ENCODE assay signal across 8 cellular contexts in the genomic region with DNA sequence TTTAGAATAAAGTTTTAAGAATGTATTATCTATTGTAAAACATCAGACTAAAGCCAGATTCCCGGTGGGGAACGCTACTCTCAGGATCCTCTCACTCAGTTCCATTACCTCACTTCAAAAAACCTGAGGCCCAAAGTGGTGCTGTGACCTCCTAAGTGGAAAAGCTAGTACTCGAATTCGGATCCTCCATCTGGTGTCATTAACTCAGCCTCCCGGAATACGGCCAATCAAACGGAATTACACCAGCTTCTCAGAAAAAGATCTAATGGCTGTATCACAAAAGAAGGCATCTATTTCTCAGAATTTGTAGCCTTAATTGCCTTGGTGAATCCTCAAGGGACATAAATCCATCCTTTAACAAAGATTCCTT. TPM values are rescaled to one million over a fixed set of nuclear protein-coding genes. Genes with fewer than 3 reads are reported as not detected.
DNase-seq lines count a peak whose midpoint lies in the region; ATAC-seq, FAIRE-seq and TF ChIP-seq lines count a peak whose summit lies in the region.

No MANE protein-coding gene starts in this region.

- H3K36me3 ChIP-seq in esophagus squamous epithelium (no peaks in the 10 kb centered on the region), trophoblast cell (ENCODE audit: control insufficient read depth in 1 of 2, insufficient read depth in 2 of 2, low read length in 2 of 2) (no peaks in the 10 kb centered on the region)

- intact Hi-C loops in activated naive CD4-positive, alpha-beta T cell treated with anti-CD3 and anti-CD28 coated beads for 36 hours (cut with micrococcal nuclease) = loop anchor here (5.0 to 10.0 kb wide), 3 partner anchors 307 to 766 kb away; partner anchors contain the start of gene TMEM108
- intact Hi-C loops in esophagus squamous epithelium (cut with DNase I) = no loop called here

- H2BK120ac ChIP-seq in trophoblast cell (ENCODE audit: insufficient read depth, low read length, poor library complexity) = no peak overlapping the region

- no peak for TF ChIP-seq CTCF in esophagus squamous epithelium (IDR thresholded peaks at IDR 0.05)

- 5 to 8% methylated on average over 7 of the region's 7 CpGs for WGBS in esophagus squamous epithelium, 2 donors
- WGBS in trophoblast cell (ENCODE audit: extremely low coverage, insufficient coverage, insufficient read length) = no CpG with 5 or more reads among the region's 7 CpGs

- H3K18ac ChIP-seq in trophoblast cell (ENCODE audit: low read length) = no peak overlapping the region

- TF ChIP-seq POLR2A in esophagus squamous epithelium (IDR thresholded peaks at IDR 0.05) (no peak), GM12892 (IDR thresholded peaks at IDR 0.05; ENCODE audit: low read depth, low read length) (no peak)

- H3K79me1 ChIP-seq in trophoblast cell (ENCODE audit: low read length) = peaks cover 8% of the 10 kb centered on the region

- H4K8ac ChIP-seq in trophoblast cell (ENCODE audit: low read depth, low read length) = no peak overlapping the region

- H3K9me3 Mint-ChIP-seq in activated naive CD4-positive, alpha-beta T cell treated with anti-CD3 and anti-CD28 coated beads for 36 hours = no peaks in the 10 kb centered on the region

- no peaks in the 10 kb centered on the region for H3K27me3 Mint-ChIP-seq in activated naive CD4-positive, alpha-beta T cell treated with anti-CD3 and anti-CD28 coated beads for 36 hours (ENCODE audit: low read depth)

- H3K4me3 ChIP-seq in esophagus squamous epithelium = peak overlapping the region; percentile 71 to 92 (median 84)
- H3K4me3 ChIP-seq in trophoblast cell (ENCODE audit: low read depth, low read length) = no peak overlapping the region

- no peak overlapping the region for H2BK12ac ChIP-seq in trophoblast cell (ENCODE audit: low read length)

- no peak overlapping the region for H3K14ac ChIP-seq in trophoblast cell (ENCODE audit: low read length)

- H4K91ac ChIP-seq in trophoblast cell (ENCODE audit: low read depth, low read length) = no peak overlapping the region

- peak overlapping the region; percentile 100 for H3K4me2 ChIP-seq in trophoblast cell (ENCODE audit: low read length)

- H2BK5ac ChIP-seq in trophoblast cell (ENCODE audit: low read depth, low read length, poor library complexity) = no peak overlapping the region

- FAIRE-seq in GM12892 (lab: Jason Lieb, UNC) = no peak

- peak overlapping the region; percentile 94 for H3K27ac Mint-ChIP-seq in activated naive CD4-positive, alpha-beta T cell treated with anti-CD3 and anti-CD28 coated beads for 36 hours

- DNase-seq in activated naive CD4-positive, alpha-beta T cell treated with anti-CD3 and anti-CD28 coated beads for 36 hours = no peak
- no peak for DNase-seq in activated naive CD4-positive, alpha-beta T cell (lab: John Stamatoyannopoulos, UW)
- DNase-seq in RKO (ENCODE audit: low spot score) (peak; percentile 58), esophagus squamous epithelium (lab: John Stamatoyannopoulos, UW) (no peak), trophoblast cell (no peak), GM12892 (ENCODE audit: insufficient read length) (no peak)

- peaks cover 5% of the 10 kb centered on the region for H3K79me2 ChIP-seq in trophoblast cell (ENCODE audit: control insufficient read depth, insufficient read depth, low read length, poor library complexity)

- H3K27ac ChIP-seq in esophagus squamous epithelium (peak overlapping the region; percentile 87 to 97 (median 93)), trophoblast cell (ENCODE audit: low read depth, low read length) (no peak overlapping the region)

- H3K36me3 Mint-ChIP-seq in activated naive CD4-positive, alpha-beta T cell treated with anti-CD3 and anti-CD28 coated beads for 36 hours (ENCODE audit: low read depth) = peaks cover 6% of the 10 kb centered on the region

- no peak overlapping the region for H2AFZ ChIP-seq in trophoblast cell (ENCODE audit: insufficient read depth, low read length, poor library complexity)

- no peak overlapping the region for H4K12ac ChIP-seq in trophoblast cell (ENCODE audit: low read depth, low read length)

- H2AK5ac ChIP-seq in trophoblast cell (ENCODE audit: low read length) = no peak overlapping the region

- H3K9me3 ChIP-seq in esophagus squamous epithelium (no peaks in the 10 kb centered on the region), trophoblast cell (ENCODE audit: insufficient read depth, low read depth, low read length) (no peaks in the 10 kb centered on the region)

- no peak overlapping the region for H3K4ac ChIP-seq in trophoblast cell (ENCODE audit: low read depth, low read length)

- CTCF ChIA-PET in activated naive CD4-positive, alpha-beta T cell treated with anti-CD3 and anti-CD28 coated beads for 36 hours (lab: Charles Lee) = no interaction called here

- no peak overlapping the region for H3K23ac ChIP-seq in trophoblast cell (ENCODE audit: low read length)

- no peak overlapping the region for H3K9ac ChIP-seq in trophoblast cell (ENCODE audit: low read length)

- no peak for ATAC-seq in HG03521 (IDR thresholded peaks at IDR 0.05; ENCODE audit: unreplicated experiment)
- no peak for ATAC-seq in GM18498 (IDR thresholded peaks at IDR 0.05; ENCODE audit: unreplicated experiment)

- no peaks in the 10 kb centered on the region for H3K27me3 ChIP-seq in esophagus squamous epithelium
- H3K27me3 ChIP-seq in trophoblast cell (ENCODE audit: insufficient read depth, low read length) = no peaks in the 10 kb centered on the region

- H3K4me1 ChIP-seq in esophagus squamous epithelium (peaks cover 0 to 62% (median 20%) of the 10 kb centered on the region in 3 donors), trophoblast cell (ENCODE audit: control insufficient read depth in 1 of 2, insufficient read depth in 2 of 2, low read length in 2 of 2) (peaks cover 0 to 2% of the 10 kb centered on the region in 2 experiments)

- peaks cover 41% of the 10 kb centered on the region for H3K4me1 Mint-ChIP-seq in activated naive CD4-positive, alpha-beta T cell treated with anti-CD3 and anti-CD28 coated beads for 36 hours (ENCODE audit: low read depth)

- peak overlapping the region; percentile 95 for H3K4me3 Mint-ChIP-seq in activated naive CD4-positive, alpha-beta T cell treated with anti-CD3 and anti-CD28 coated beads for 36 hours

RNA-seq across cellular contexts. Expression of gene ACAD11, which starts 0.6 kb away (rescaled TPM):
- 10 to 100 TPM; 11.2 to 11.4 TPM for total RNA-seq in activated naive CD4-positive, alpha-beta T cell treated with anti-CD3 and anti-CD28 coated beads for 36 hours
- total RNA-seq in esophagus squamous epithelium = 10 to 100 TPM in 1 of 4 donors, 1 to 10 TPM in 3; 3.9 to 20.4 (median 7.0) TPM
- 6.0 and 6.1 TPM in 2 replicates for polyA plus RNA-seq in trophoblast cell (2013)
- polyA plus RNA-seq in GM12892 (2012; ENCODE audit: missing spikeins) = 20.9 TPM

RNA-seq across cellular contexts. Expression of gene UBA5, which starts 1.1 kb away (rescaled TPM):
- total RNA-seq in activated naive CD4-positive, alpha-beta T cell treated with anti-CD3 and anti-CD28 coated beads for 36 hours = 10 to 100 TPM; 40.8 to 40.9 TPM
- 10 to 100 TPM; 22.1 to 36.1 (median 31.7) TPM for total RNA-seq in esophagus squamous epithelium
- polyA plus RNA-seq in trophoblast cell (2013) = 27.2 and 29.9 TPM in 2 replicates
- polyA plus RNA-seq in GM12892 (2012; ENCODE audit: missing spikeins) = 35.5 TPM
